In genomic region chr12:24561411-24561871, GRCh38 we compare ENCODE assay signal across 8 cellular contexts.
DNase-seq lines count a peak whose midpoint lies in the region; ATAC-seq and TF ChIP-seq lines count a peak whose summit lies in the region.

No MANE protein-coding gene starts in this region.

- DNase-seq in GM06990 (ENCODE audit: extremely low read depth, insufficient read length): no peak
- no peak for DNase-seq in endothelial cell (ENCODE audit: low spot score)
- DNase-seq in mucosa of descending colon: no peak
- no peak for DNase-seq in inferior parietal cortex (ENCODE audit: extremely low spot score)
- no peak for DNase-seq in NCI-H1048 (lab: John Stamatoyannopoulos, UW)
- DNase-seq in occipital lobe (lab: John Stamatoyannopoulos, UW): no peak

- H3K36me3 ChIP-seq in GM06990 (ENCODE audit: control insufficient read depth, insufficient read depth, low read length) (no peaks in the 10 kb centered on the region), OCI-LY3 (replicated peaks; ENCODE audit: low read depth, low read length) (peaks cover 22% of the 10 kb centered on the region), mucosa of descending colon (ENCODE audit: low read depth) (no peaks in the 10 kb centered on the region)

- TF ChIP-seq CTCF in GM06990 (IDR thresholded peaks at IDR 0.05; ENCODE audit: insufficient read depth, low read length, poor library complexity, severe bottlenecking) (no peak), OCI-LY3 (IDR thresholded peaks at IDR 0.05; ENCODE audit: low read depth, low read length) (no peak), endothelial cell (IDR thresholded peaks at IDR 0.05; ENCODE audit: unreplicated experiment) (no peak), mucosa of descending colon (IDR thresholded peaks at IDR 0.05) (no peak)

- H3K36me3 Mint-ChIP-seq in endothelial cell (ENCODE audit: low read depth, unreplicated experiment): no peaks in the 10 kb centered on the region

- no peaks in the 10 kb centered on the region for H3K9me3 ChIP-seq in OCI-LY3 (ENCODE audit: insufficient read depth, low read length)
- H3K9me3 ChIP-seq in mucosa of descending colon: no peaks in the 10 kb centered on the region

- peak overlapping the region; percentile 97 for H3K4me3 Mint-ChIP-seq in endothelial cell (ENCODE audit: unreplicated experiment)

- H3K79me2 ChIP-seq in OCI-LY3 (ENCODE audit: low read length): peaks cover 60% of the 10 kb centered on the region

- H3K4me1 ChIP-seq in OCI-LY3 (ENCODE audit: low read length): peaks cover 29% of the 10 kb centered on the region
- H3K4me1 ChIP-seq in mucosa of descending colon (ENCODE audit: low read depth): peaks cover 2% of the 10 kb centered on the region

- peak overlapping the region; percentile 98 for H3K4me2 ChIP-seq in OCI-LY3 (ENCODE audit: low read length)

- H4K20me1 ChIP-seq in OCI-LY3 (ENCODE audit: insufficient read depth, low read length): no peaks in the 10 kb centered on the region

- peak; percentile 30 for ATAC-seq in mucosa of descending colon
- ATAC-seq in GM21717 (IDR thresholded peaks at IDR 0.05; ENCODE audit: unreplicated experiment): no peak

- H3K4me3 ChIP-seq in GM06990 (replicated peaks; ENCODE audit: low read depth, low read length) (peak overlapping the region; percentile 65), OCI-LY3 (ENCODE audit: low read length) (peak overlapping the region; percentile 93), mucosa of descending colon (no peak overlapping the region)

- H3K27ac ChIP-seq in OCI-LY3 (ENCODE audit: low read length): peak overlapping the region; percentile 76

- H3K27me3 ChIP-seq in GM06990 (replicated peaks; ENCODE audit: control insufficient read depth, insufficient read depth, low read length): peaks cover 5% of the 10 kb centered on the region
- H3K27me3 ChIP-seq in OCI-LY3 (ENCODE audit: low read depth, low read length): no peaks in the 10 kb centered on the region

- peaks cover 11% of the 10 kb centered on the region for H3K4me1 Mint-ChIP-seq in endothelial cell (ENCODE audit: unreplicated experiment)

- intact Hi-C loops in mucosa of descending colon (cut with DNase I, micrococcal nuclease): no loop called here

- no peaks in the 10 kb centered on the region for H3K9me3 Mint-ChIP-seq in endothelial cell (ENCODE audit: unreplicated experiment)

- H3K27me3 Mint-ChIP-seq in endothelial cell (ENCODE audit: unreplicated experiment): peaks cover 6% of the 10 kb centered on the region

- H3K27ac Mint-ChIP-seq in endothelial cell (ENCODE audit: unreplicated experiment): peak overlapping the region; percentile 78

- peak overlapping the region; percentile 95 for H3K9ac ChIP-seq in OCI-LY3 (ENCODE audit: low read length)

- 0 out of 2 replicates have a peak overlapping the region, but pooled peaks have one; percentile 22 for H2AFZ ChIP-seq in OCI-LY3 (ENCODE audit: low read depth, low read length)
